Comparison of ENCODE assay signal across 16 cellular contexts in genomic region chr12:124563401-124563800, GRCh38. TPM values are rescaled to one million over a fixed set of nuclear protein-coding genes. Genes with fewer than 3 reads are reported as not detected.
DNase-seq lines count a peak whose midpoint lies in the region; ATAC-seq and TF ChIP-seq lines count a peak whose summit lies in the region.
"Had no signal": no experiment of that assay in that cellular context is flagged by ENCODE, and none has a peak within 500 bp of the region (broad histone marks: within the 10 kb centered on the region; RNA-seq: fewer than 3 reads in every experiment).

No MANE protein-coding gene starts in this region.

- H3K4me3 ChIP-seq in HEK293 (ENCODE audit: low read depth, low read length) (no peak overlapping the region), hepatocyte (no peak overlapping the region), stomach smooth muscle (ENCODE audit: low read length in 2 of 2) (peak overlapping the region in 1 of 2 donors; percentile 29), upper lobe of right lung (no peak overlapping the region)
- H3K4me3 ChIP-seq: skin epidermis had no signal

- no peaks in the 10 kb centered on the region for H3K9me2 ChIP-seq in hepatocyte (replicated peaks; ENCODE audit: insufficient read depth)

- peaks cover 85% of the 10 kb centered on the region for H3K79me2 ChIP-seq in hepatocyte

- peaks cover 5% of the 10 kb centered on the region; the same call in 1 of the 2 replicates for H3K36me3 Mint-ChIP-seq in WTC11
- H3K36me3 Mint-ChIP-seq: activated naive CD4-positive, alpha-beta T cell treated with anti-CD3 and anti-CD28 coated beads, Interleukin-2, amount 50 U/mL, for 72 hours had no signal

- peak overlapping the region; percentile 46 for H3K4me3 Mint-ChIP-seq in WTC11
- H3K4me3 Mint-ChIP-seq: stimulated activated effector memory CD8-positive, alpha-beta T cell treated with anti-CD3 and anti-CD28 coated beads, Interleukin-12 subunit alpha, Interleukin-12 subunit beta, amount 100 ng/mL, for 72 hours; T-helper 1 cell treated with Interleukin-12 subunit alpha and Interleukin-12 subunit beta and Interleukin-4 antibody, amounts not matched to agents 30 μg/mL and 1 μg/mL, for 36 hours had no signal

- H3K27me3 ChIP-seq in hepatocyte (no peaks in the 10 kb centered on the region), stomach smooth muscle (ENCODE audit: control insufficient read depth in 1 of 2, insufficient read depth in 2 of 2, low read length in 2 of 2) (no peaks in the 10 kb centered on the region), upper lobe of right lung (no peaks in the 10 kb centered on the region)

- TF ChIP-seq CTCF in HEK293 (tag by site-specific recombination; IDR thresholded peaks at IDR 0.05) (no peak), WTC11 (IDR thresholded peaks at IDR 0.05) (no peak), hepatocyte (IDR thresholded peaks at IDR 0.05; ENCODE audit: poor library complexity) (no peak), upper lobe of right lung (IDR thresholded peaks at IDR 0.05) (no peak)

- H3K4me1 ChIP-seq in HEK293 (ENCODE audit: control insufficient read depth, insufficient read depth, low read length) (0 out of 2 replicates have a peak, but pooled peaks cover 2% of the 10 kb centered on the region), hepatocyte (ENCODE audit: insufficient read depth) (peaks cover 30% of the 10 kb centered on the region), stomach smooth muscle (ENCODE audit: control insufficient read depth, insufficient read depth, low read length) (peaks cover 64% of the 10 kb centered on the region), upper lobe of right lung (peaks cover 51% of the 10 kb centered on the region)

- peaks cover 66% of the 10 kb centered on the region for H3K4me1 Mint-ChIP-seq in WTC11

- H3K36me3 ChIP-seq in HEK293 (ENCODE audit: control insufficient read depth in 2 of 2, insufficient read depth in 1 of 2, low read length in 2 of 2) (no peaks in the 10 kb centered on the region), hepatocyte (replicated peaks; ENCODE audit: insufficient read depth, low read depth) (no peaks in the 10 kb centered on the region), stomach smooth muscle (ENCODE audit: control insufficient read depth in 2 of 2, insufficient read depth in 2 of 2, low read length in 2 of 2) (no peaks in the 10 kb centered on the region), upper lobe of right lung (no peaks in the 10 kb centered on the region)

- H3K9me3 Mint-ChIP-seq in WTC11, result peaks cover 3% of the 10 kb centered on the region; the same call in 1 of the 2 replicates
- H3K9me3 Mint-ChIP-seq: activated naive CD4-positive, alpha-beta T cell treated with anti-CD3 and anti-CD28 coated beads, Interleukin-2, amount 50 U/mL, for 72 hours; stimulated activated effector memory CD8-positive, alpha-beta T cell treated with anti-CD3 and anti-CD28 coated beads, Interleukin-12 subunit alpha, Interleukin-12 subunit beta, amount 100 ng/mL, for 72 hours; T-helper 1 cell treated with Interleukin-12 subunit alpha and Interleukin-12 subunit beta and Interleukin-4 antibody, amounts not matched to agents 30 μg/mL and 1 μg/mL, for 36 hours had no signal

- H3K9ac ChIP-seq in stomach smooth muscle (ENCODE audit: low read length in 2 of 2), result no peak overlapping the region

- POLR2A ChIA-PET in HEK293 (lab: Yijun Ruan, JAX), result interaction anchor here (0.5 kb wide), 1 partner anchor 185 kb away, joined by 8 read pairs; no protein-coding TSS in a partner anchor
- POLR2A ChIA-PET in WTC11 (lab: Charles Lee), result no interaction called here

- peak overlapping the region; percentile 98 for H3K4me2 ChIP-seq in hepatocyte

- 89% methylated on average over 11 of the region's 11 CpGs for WGBS in hepatocyte (ENCODE audit: low lambda C conversion rate, missing lambda C conversion rate)

- H3K9me3 ChIP-seq in HEK293 (ENCODE audit: control insufficient read depth, insufficient read depth, low read depth, low read length) (no peaks in the 10 kb centered on the region), hepatocyte (ENCODE audit: low read depth) (no peaks in the 10 kb centered on the region), stomach smooth muscle (ENCODE audit: control insufficient read depth in 2 of 2, low read length in 2 of 2) (no peaks in the 10 kb centered on the region), upper lobe of right lung (no peaks in the 10 kb centered on the region)

- DNase-seq in WTC11 (ENCODE audit: low spot score) (no peak), hepatocyte (ENCODE audit: low spot score) (no peak), upper lobe of right lung (no peak)
- no peak for DNase-seq in activated naive CD4-positive, alpha-beta T cell treated with Interleukin-2 at 50 U/mL for 16 hours
- DNase-seq: activated CD4-positive, alpha-beta T cell treated with anti-CD3 and anti-CD28 coated beads for 1 hour; cerebellar nuclear complex; islet precursor cell; Kasumi-1; midbrain had no signal

- no peaks in the 10 kb centered on the region for H3K27me3 Mint-ChIP-seq in WTC11 (ENCODE audit: low read depth)

- no peak overlapping the region for H2AFZ ChIP-seq in hepatocyte

- H3K27ac ChIP-seq in HEK293 (ENCODE audit: extremely low read depth, low read depth, low read length) (no peak overlapping the region), hepatocyte (no peak overlapping the region), stomach smooth muscle (ENCODE audit: low read length) (peak overlapping the region; percentile 24), upper lobe of right lung (no peak overlapping the region)

- peak overlapping the region; percentile 65; the same call in 1 of the 2 replicates for H3K27ac Mint-ChIP-seq in WTC11
- H3K27ac Mint-ChIP-seq: activated naive CD4-positive, alpha-beta T cell treated with anti-CD3 and anti-CD28 coated beads, Interleukin-2, amount 50 U/mL, for 72 hours; stimulated activated effector memory CD8-positive, alpha-beta T cell treated with anti-CD3 and anti-CD28 coated beads, Interleukin-12 subunit alpha, Interleukin-12 subunit beta, amount 100 ng/mL, for 72 hours; T-helper 1 cell treated with Interleukin-12 subunit alpha and Interleukin-12 subunit beta and Interleukin-4 antibody, amounts not matched to agents 30 μg/mL and 1 μg/mL, for 36 hours had no signal

- no peak for ATAC-seq in WTC11
- no peak for ATAC-seq in GM19455 (IDR thresholded peaks at IDR 0.05; ENCODE audit: unreplicated experiment)
- no peak for ATAC-seq in upper lobe of right lung
- ATAC-seq: activated naive CD4-positive, alpha-beta T cell treated with anti-CD3 and anti-CD28 coated beads, Interleukin-2, amount 50 U/mL, for 72 hours; stimulated activated effector memory CD8-positive, alpha-beta T cell treated with anti-CD3 and anti-CD28 coated beads, Interleukin-12 subunit alpha, Interleukin-12 subunit beta, amount 100 ng/mL, for 72 hours had no signal

- CTCF ChIA-PET in HEK293 (lab: Yijun Ruan, JAX) (interaction anchor here (1.9 kb wide), 1 partner anchor 12 kb away, joined by 7 read pairs; no protein-coding TSS in a partner anchor), WTC11 (lab: Charles Lee) (no interaction called here)

- intact Hi-C loops in upper lobe of right lung (cut with DNase I), result loop anchor here (10.0 kb wide), 1 partner anchor 201 kb away; no protein-coding TSS in a partner anchor

- H4K20me1 ChIP-seq in hepatocyte (ENCODE audit: insufficient read depth, poor library complexity, severe bottlenecking), result peaks cover 80% of the 10 kb centered on the region

TF ChIP-seq in HEK293, 187 proteins besides CTCF, POLR2A, EP300 and RAD21:
- TF ChIP-seq ZNF223 (tag by site-specific recombination; IDR thresholded peaks at IDR 0.05), result no peak
- 0 out of 2 replicates have a peak, but pooled peaks have one; percentile 15 for TF ChIP-seq HIC1 (tag by site-specific recombination; IDR thresholded peaks at IDR 0.05)

TF ChIP-seq in WTC11, 78 proteins besides CTCF, POLR2A, EP300 and RAD21:
- TF ChIP-seq ELF4 (CRISPR knock-in tag; IDR thresholded peaks at IDR 0.05; ENCODE audit: low read depth), result no peak
- TF ChIP-seq PRDM15 (CRISPR knock-in tag; IDR thresholded peaks at IDR 0.05), result no peak
- TF ChIP-seq GTF2I (CRISPR knock-in tag; conservative IDR thresholded peaks at IDR 0.05), result no peak
TF ChIP-seq in WTC11: peak in this region for 0.

RNA-seq across cellular contexts. Expression of gene NCOR2, which starts 4.0 kb away (rescaled TPM):
- total RNA-seq in WTC11 (2021), result 283 to 326 TPM (median 304 TPM) in 3 replicates
- total RNA-seq in hepatocyte, result 12.9 and 40.3 TPM in 2 replicates
- 121 and 136 TPM in 2 replicates for polyA plus RNA-seq in hepatocyte
- 336 TPM for total RNA-seq in upper lobe of right lung
